In the genomic region with DNA sequence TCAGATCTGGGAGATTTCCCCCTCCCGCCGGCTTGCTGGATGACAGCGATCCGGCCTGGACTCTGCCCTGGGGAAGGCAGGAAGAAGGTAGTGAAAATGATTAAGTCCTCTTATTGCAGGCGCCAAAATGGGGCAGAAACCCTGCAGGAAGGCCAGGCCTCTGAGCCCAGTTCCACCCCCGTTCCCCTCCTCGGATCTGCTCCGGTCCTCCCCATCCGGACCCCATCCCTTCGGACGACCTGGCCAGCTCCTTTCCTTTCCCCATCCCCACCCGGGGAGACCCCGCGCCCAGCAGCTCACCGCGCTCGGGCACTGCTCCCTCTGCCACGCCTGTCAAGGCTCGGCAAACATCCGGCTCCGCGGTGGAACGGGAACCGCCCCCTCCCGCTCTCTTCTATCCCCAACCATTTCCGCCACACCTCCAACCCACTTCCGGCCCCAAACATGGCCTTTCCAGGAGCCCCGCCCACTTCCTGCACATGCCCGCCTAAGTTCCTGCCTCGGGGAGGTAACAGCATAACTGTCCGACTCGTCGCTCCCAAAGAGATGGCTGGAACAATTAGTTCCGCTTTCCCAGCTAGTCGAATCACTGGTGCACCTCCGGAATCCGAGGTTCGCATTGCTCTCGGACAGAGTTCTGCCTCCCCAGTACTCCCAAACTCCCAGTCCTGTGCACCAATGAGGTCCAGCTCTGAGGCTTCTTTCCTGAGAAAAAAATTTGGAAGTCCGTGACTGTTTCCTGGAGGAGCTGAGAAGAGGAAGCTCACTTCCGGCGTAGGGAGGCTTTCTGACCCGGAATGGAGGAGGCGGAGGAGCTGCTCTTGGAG, we compare ENCODE assay signal across 8 cellular contexts. TPM values are rescaled to one million over a fixed set of nuclear protein-coding genes. Genes with fewer than 3 reads are reported as not detected.
A peak's percentile ranks its signal among the peaks of the same experiment; 100 is the strongest.
DNase-seq lines count a peak whose midpoint lies in the region; ATAC-seq and TF ChIP-seq lines count a peak whose summit lies in the region.

TSS of gene ARHGAP1 (minus strand) at position 369 of the 827 bp plus-strand sequence. CDS start 4,512 bp downstream, outside the sequence.
TSS of gene ZNF408 (plus strand) at position 781 of the 827 bp plus-strand sequence. CDS start at position 798, 17 bp downstream.

- peak within 1 kb of the TSS; percentile 90 for H3K4me2 ChIP-seq in fibroblast of lung (ENCODE audit: extremely low read depth, insufficient read depth, low read length)

- H3K27me3 Mint-ChIP-seq in activated T-helper 17 cell treated with anti-CD3 and anti-CD28 coated beads, Interleukin-2, amount 50 U/mL, for 72 hours: no peaks in the 10 kb centered on the region
- peaks cover 0 to 5% (median 0%) of the 10 kb centered on the region in 5 donors for H3K27me3 Mint-ChIP-seq in naive thymus-derived CD4-positive, alpha-beta T cell
- no peaks in the 10 kb centered on the region for H3K27me3 Mint-ChIP-seq in stimulated activated naive B cell treated with anti-CD40 and anti-IgM and Interleukin-4, amounts not matched to agents 10 μg/mL and 1 μg/mL and 100 μg/mL, for 72 hours

- peaks cover 15% of the 10 kb centered on the region for H3K4me1 Mint-ChIP-seq in activated T-helper 17 cell treated with anti-CD3 and anti-CD28 coated beads, Interleukin-2, amount 50 U/mL, for 72 hours
- peaks cover 40 to 71% (median 54%) of the 10 kb centered on the region in 7 donors for H3K4me1 Mint-ChIP-seq in naive thymus-derived CD4-positive, alpha-beta T cell
- H3K4me1 Mint-ChIP-seq in stimulated activated naive B cell treated with anti-CD40 and anti-IgM and Interleukin-4, amounts not matched to agents 10 μg/mL and 1 μg/mL and 100 μg/mL, for 72 hours: peaks cover 31 to 50% of the 10 kb centered on the region in 2 donors

- H3K4me3 ChIP-seq in LNCaP clone FGC (ENCODE audit: low read depth, low read length): peak within 1 kb of the TSS; percentile 100
- H3K4me3 ChIP-seq in fibroblast of lung (replicated peaks in 1 of 4; ENCODE audit: control extremely low read depth in 1 of 4, insufficient read depth in 1 of 4, low read depth in 3 of 4, low read length in 4 of 4): peak within 1 kb of the TSS; percentile 88 to 100 (median 93)
- peak within 1 kb of the TSS; percentile 95 for H3K4me3 ChIP-seq in naive thymus-derived CD4-positive, alpha-beta T cell (ENCODE audit: low read length)

- H3K4me1 ChIP-seq in fibroblast of lung (ENCODE audit: control insufficient read depth, extremely low read depth, insufficient read depth, low read length): peaks cover 7% of the 10 kb centered on the region
- H3K4me1 ChIP-seq in naive thymus-derived CD4-positive, alpha-beta T cell (ENCODE audit: control insufficient read depth in 2 of 2, insufficient read depth in 2 of 2, low read length in 2 of 2): peaks cover 33 to 38% of the 10 kb centered on the region in 2 donors

- TF ChIP-seq CTCF in LNCaP clone FGC (IDR thresholded peaks at IDR 0.05; ENCODE audit: control insufficient read depth, extremely low read depth, insufficient read depth): no peak
- no peak for TF ChIP-seq CTCF in RWPE1 (conservative IDR thresholded peaks at IDR 0.05; ENCODE audit: low read depth)
- TF ChIP-seq CTCF in fibroblast of lung (conservative IDR thresholded peaks at IDR 0.05 in 1 of 2, IDR thresholded peaks at IDR 0.05 in 1 of 2; ENCODE audit: low read depth in 1 of 2, low read length in 2 of 2): no peak

- no peaks in the 10 kb centered on the region for H4K20me1 ChIP-seq in fibroblast of lung (ENCODE audit: control insufficient read depth, extremely low read depth, insufficient read depth, low read length)

- POLR2A ChIA-PET in RWPE1 (lab: Yijun Ruan, JAX; ENCODE audit: low non-redundant PET): interaction anchor here (1.4 to 4.1 kb wide), 3 partner anchors 13 to 26 kb away, joined by 6 to 28 read pairs (median 10); no protein-coding TSS in a partner anchor
- POLR2A ChIA-PET in naive thymus-derived CD4-positive, alpha-beta T cell (lab: Charles Lee): interaction anchor here (0.5 to 12.4 kb wide), 11 partner anchors 17 to 853 kb away, joined by 3 to 135 read pairs (median 4); partner anchors contain the start of genes ACP2, AMBRA1, ATG13 and CRY2

- intact Hi-C loops in naive thymus-derived CD4-positive, alpha-beta T cell (cut with micrococcal nuclease): loop anchor here (1.0 to 10.0 kb wide), 24 partner anchors 25 to 1346 kb away; partner anchors contain the start of genes AMBRA1 (in 2 of the 2), ARFGAP2 (in 2 of the 2), ATG13 (in 2 of the 2) and CSTPP1 (in 2 of the 2)

- DNase-seq in Daoy (ENCODE audit: low read depth) (peak; percentile 99), GOT3 (lab: John Stamatoyannopoulos, UW) (peak; percentile 90), LNCaP clone FGC (ENCODE audit: low read depth) (peak; percentile 97), RWPE1 (ENCODE audit: low spot score) (peak; percentile 93), fibroblast of lung (ENCODE audit: low read depth in 2 of 2) (peak; percentile 99)
- DNase-seq in naive thymus-derived CD4-positive, alpha-beta T cell: peak; percentile 94 to 99 (median 99)
- DNase-seq in stimulated activated naive B cell treated with anti-CD40 and anti-IgM and Interleukin-4, amounts not matched to agents 10 μg/mL and 1 μg/mL and 100 μg/mL, for 72 hours: peak; percentile 96

- H3K27ac Mint-ChIP-seq in activated T-helper 17 cell treated with anti-CD3 and anti-CD28 coated beads, Interleukin-2, amount 50 U/mL, for 72 hours: peak within 1 kb of the TSS; percentile 98
- peak within 1 kb of the TSS; percentile 82 to 98 (median 96) for H3K27ac Mint-ChIP-seq in naive thymus-derived CD4-positive, alpha-beta T cell
- peak within 1 kb of the TSS; percentile 100 for H3K27ac Mint-ChIP-seq in stimulated activated naive B cell treated with anti-CD40 and anti-IgM and Interleukin-4, amounts not matched to agents 10 μg/mL and 1 μg/mL and 100 μg/mL, for 72 hours

- peak within 1 kb of the TSS; percentile 89 for H3K27ac ChIP-seq in RWPE1
- peak within 1 kb of the TSS; percentile 89 for H3K27ac ChIP-seq in fibroblast of lung (ENCODE audit: insufficient read depth, low read length)
- H3K27ac ChIP-seq in naive thymus-derived CD4-positive, alpha-beta T cell (ENCODE audit: low read depth, low read length): peak within 1 kb of the TSS; percentile 75

- H3K27me3 ChIP-seq in fibroblast of lung (ENCODE audit: control insufficient read depth, insufficient read depth, low read length): no peaks in the 10 kb centered on the region
- H3K27me3 ChIP-seq in naive thymus-derived CD4-positive, alpha-beta T cell (ENCODE audit: control insufficient read depth in 2 of 2, insufficient read depth in 2 of 2, low read length in 2 of 2): no peaks in the 10 kb centered on the region

- H3K79me2 ChIP-seq in fibroblast of lung (ENCODE audit: control insufficient read depth, insufficient read depth, low read length): peaks cover 50% of the 10 kb centered on the region

- no peaks in the 10 kb centered on the region for H3K9me3 Mint-ChIP-seq in activated T-helper 17 cell treated with anti-CD3 and anti-CD28 coated beads, Interleukin-2, amount 50 U/mL, for 72 hours
- peaks cover 0 to 2% (median 0%) of the 10 kb centered on the region in 11 donors for H3K9me3 Mint-ChIP-seq in naive thymus-derived CD4-positive, alpha-beta T cell
- no peaks in the 10 kb centered on the region for H3K9me3 Mint-ChIP-seq in stimulated activated naive B cell treated with anti-CD40 and anti-IgM and Interleukin-4, amounts not matched to agents 10 μg/mL and 1 μg/mL and 100 μg/mL, for 72 hours

- ATAC-seq in activated T-helper 17 cell treated with anti-CD3 and anti-CD28 coated beads, Interleukin-2, amount 50 U/mL, for 72 hours (replicated peaks): peak; percentile 95
- ATAC-seq in naive thymus-derived CD4-positive, alpha-beta T cell: peak; percentile 99
- peak; percentile 93 for ATAC-seq in stimulated activated naive B cell treated with anti-CD40 and anti-IgM and Interleukin-4, amounts not matched to agents 10 μg/mL and 1 μg/mL and 100 μg/mL, for 72 hours (replicated peaks)

- peaks cover 61% of the 10 kb centered on the region for H3K36me3 Mint-ChIP-seq in activated T-helper 17 cell treated with anti-CD3 and anti-CD28 coated beads, Interleukin-2, amount 50 U/mL, for 72 hours (ENCODE audit: low read depth)
- H3K36me3 Mint-ChIP-seq in naive thymus-derived CD4-positive, alpha-beta T cell: peaks cover 5 to 34% (median 19%) of the 10 kb centered on the region in 5 donors
- H3K36me3 Mint-ChIP-seq in stimulated activated naive B cell treated with anti-CD40 and anti-IgM and Interleukin-4, amounts not matched to agents 10 μg/mL and 1 μg/mL and 100 μg/mL, for 72 hours: peaks cover 19 to 52% of the 10 kb centered on the region in 2 donors

- CTCF ChIA-PET in RWPE1 (lab: Yijun Ruan, JAX): interaction anchor here (0.6 kb wide), 1 partner anchor 9 kb away, joined by 4 read pairs; no protein-coding TSS in a partner anchor
- CTCF ChIA-PET in naive thymus-derived CD4-positive, alpha-beta T cell (lab: Charles Lee): interaction anchor here (2.2 to 4.3 kb wide), 2 partner anchors 26 to 30 kb away, joined by 10 to 20 read pairs; no protein-coding TSS in a partner anchor

- no peaks in the 10 kb centered on the region for H3K9me3 ChIP-seq in fibroblast of lung (ENCODE audit: control insufficient read depth, insufficient read depth, low read depth, low read length)
- H3K9me3 ChIP-seq in naive thymus-derived CD4-positive, alpha-beta T cell (ENCODE audit: control insufficient read depth in 2 of 3, low read length in 3 of 3): no peaks in the 10 kb centered on the region

- H3K4me3 Mint-ChIP-seq in activated T-helper 17 cell treated with anti-CD3 and anti-CD28 coated beads, Interleukin-2, amount 50 U/mL, for 72 hours: peak within 1 kb of the TSS; percentile 97
- H3K4me3 Mint-ChIP-seq in naive thymus-derived CD4-positive, alpha-beta T cell: peak within 1 kb of the TSS; percentile 91 to 100 (median 99)
- peak within 1 kb of the TSS; percentile 99 for H3K4me3 Mint-ChIP-seq in stimulated activated naive B cell treated with anti-CD40 and anti-IgM and Interleukin-4, amounts not matched to agents 10 μg/mL and 1 μg/mL and 100 μg/mL, for 72 hours

- peak within 1 kb of the TSS; percentile 75 for H2AFZ ChIP-seq in fibroblast of lung (ENCODE audit: low read length)

- peak within 1 kb of the TSS; percentile 78 for H3K9ac ChIP-seq in fibroblast of lung (ENCODE audit: insufficient read depth, low read length)

- peaks cover 23% of the 10 kb centered on the region for H3K36me3 ChIP-seq in fibroblast of lung (ENCODE audit: control insufficient read depth, insufficient read depth, low read length)
- H3K36me3 ChIP-seq in naive thymus-derived CD4-positive, alpha-beta T cell (ENCODE audit: control insufficient read depth in 2 of 3, insufficient read depth in 3 of 3, low read length in 3 of 3): peaks cover 8 to 48% (median 20%) of the 10 kb centered on the region in 3 experiments

RNA-seq across cellular contexts. Expression of gene ARHGAP1, which starts in this region (rescaled TPM):
- 12.6 and 15.4 TPM in 2 replicates for total RNA-seq in Daoy (2014; rRNA removed; shearing (Covaris generic))
- total RNA-seq in activated T-helper 17 cell treated with anti-CD3 and anti-CD28 coated beads, Interleukin-2, amount 50 U/mL, for 72 hours: 10 to 100 TPM; 43.5 to 49.6 TPM
- 28.8 and 38.0 TPM in 2 replicates for total RNA-seq in fibroblast of lung
- 34.4 and 41.0 TPM in 2 replicates for polyA plus RNA-seq in fibroblast of lung
- polyA plus RNA-seq in fibroblast of lung (2012): 118 TPM in 2 replicates
- 749 and 906 TPM in 2 replicates for polyA minus RNA-seq in fibroblast of lung (ENCODE audit: low replicate concordance)
- 10 to 100 TPM; 44.6 to 82.5 (median 64.6) TPM for total RNA-seq in naive thymus-derived CD4-positive, alpha-beta T cell
- polyA plus RNA-seq in naive thymus-derived CD4-positive, alpha-beta T cell: 10 to 100 TPM; 44.2 to 69.9 TPM

RNA-seq across cellular contexts. Expression of gene ZNF408, which starts in this region (rescaled TPM):
- total RNA-seq in Daoy (2014; rRNA removed; shearing (Covaris generic)): 10.4 and 21.0 TPM in 2 replicates
- total RNA-seq in activated T-helper 17 cell treated with anti-CD3 and anti-CD28 coated beads, Interleukin-2, amount 50 U/mL, for 72 hours: 10 to 100 TPM; 10.5 to 15.1 TPM
- 6.9 and 7.9 TPM in 2 replicates for total RNA-seq in fibroblast of lung
- 4.2 and 5.9 TPM in 2 replicates for polyA plus RNA-seq in fibroblast of lung
- polyA plus RNA-seq in fibroblast of lung (2012): 6.1 and 8.3 TPM in 2 replicates
- 6.3 and 12.7 TPM in 2 replicates for polyA minus RNA-seq in fibroblast of lung (ENCODE audit: low replicate concordance)
- 10 to 100 TPM in 4 of 5 experiments, 1 to 10 TPM in 1; 7.8 to 20.0 (median 16.6) TPM for total RNA-seq in naive thymus-derived CD4-positive, alpha-beta T cell
- polyA plus RNA-seq in naive thymus-derived CD4-positive, alpha-beta T cell: 10 to 100 TPM in 1 of 2 donors, 1 to 10 TPM in 1; 7.0 to 14.1 TPM

Comparison
In these comparisons a context has a peak if more than half of its experiments do, and no peak if none do; other contexts are left out.
1. Peak in every context shown above with its lines: DNase-seq, ATAC-seq, H3K4me3 ChIP-seq and H3K27ac ChIP-seq.